In genomic region chr9:89120704-89121103, GRCh38 we compare ENCODE assay signal across 30 cellular contexts. TPM values are rescaled to one million over a fixed set of nuclear protein-coding genes. Genes with fewer than 3 reads are reported as not detected.
"Had no signal": no experiment of that assay in that cellular context is flagged by ENCODE, and none has a peak within 500 bp of the region (broad histone marks: within the 10 kb centered on the region; RNA-seq: fewer than 3 reads in every experiment).

No MANE protein-coding gene starts in this region.

- ATAC-seq: activated T-cell treated with anti-CD3 and anti-CD28 coated beads, Interleukin-2, amount 50 U/mL, for 72 hours; foreskin keratinocyte; gastroesophageal sphincter; heart right ventricle had no signal

- FAIRE-seq: astrocyte, bronchial epithelial cell had no signal

- H3K4me3 Mint-ChIP-seq: activated CD4-positive, alpha-beta memory T cell treated with anti-CD3 and anti-CD28 coated beads, Interleukin-2, amount 10 ng/mL, durations not matched to agents 7 days and 5 days; activated CD4-positive, alpha-beta T cell treated with anti-CD3 and anti-CD28 coated beads, Interleukin-2, amount 10 ng/mL, durations not matched to agents 7 days and 5 days; activated naive CD8-positive, alpha-beta T cell; activated T-cell treated with anti-CD3 and anti-CD28 coated beads, Interleukin-2, amount 50 U/mL, for 24 hours; activated T-cell treated with anti-CD3 and anti-CD28 coated beads, Interleukin-2, amount 50 U/mL, for 72 hours; central memory CD8-positive, alpha-beta T cell; dendritic cell treated with granulocyte-macrophage colony-stimulating factor and Interleukin-4, amounts not matched to agents 40 ng/mL and 50 ng/mL, for 4 days; endodermal cell had no signal

- DNase-seq: activated CD4-positive, alpha-beta memory T cell treated with anti-CD3 and anti-CD28 coated beads, Interleukin-2, amount 10 ng/mL, durations not matched to agents 7 days and 5 days; activated CD4-positive, alpha-beta T cell treated with anti-CD3 and anti-CD28 coated beads for 1 hour; activated CD4-positive, alpha-beta T cell treated with anti-CD3 and anti-CD28 coated beads for 4 hours; activated CD4-positive, alpha-beta T cell treated with anti-CD3 and anti-CD28 coated beads, Interleukin-2, amount 10 ng/mL, durations not matched to agents 7 days and 5 days; activated CD4-positive, alpha-beta T cell treated with anti-CD3 and anti-CD28 coated beads, Interleukin-2, amount 50 U/mL, for 4 hours; activated CD8-positive, alpha-beta memory T cell treated with anti-CD3 and anti-CD28 coated beads, Interleukin-2, amount 50 U/mL, for 48 hours; activated effector memory CD4-positive, alpha-beta T cell treated with Interleukin-2 at 50 U/mL for 16 hours; activated gamma-delta T cell treated with Interleukin-2 at 50 U/mL for 16 hours; activated naive CD4-positive, alpha-beta T cell treated with anti-CD3 and anti-CD28 coated beads, Interleukin-2, amount 50 U/mL, for 16 hours; activated naive CD4-positive, alpha-beta T cell treated with Interleukin-2 at 50 U/mL for 16 hours; activated T-cell treated with anti-CD3 and anti-CD28 coated beads for 4 hours; activated T-cell treated with anti-CD3 and anti-CD28 coated beads, Interleukin-2, amount 50 U/mL, for 24 hours; activated T-cell treated with anti-CD3 and anti-CD28 coated beads, Interleukin-2, amount 50 U/mL, for 72 hours; amniotic stem cell; anterior cingulate cortex; brain microvascular endothelial cell; dorsolateral prefrontal cortex; effector memory CD4-positive, alpha-beta T cell; endodermal cell; erythroblast; foreskin keratinocyte; heart right ventricle; T-helper 2 cell had no signal

- H3K9me3 Mint-ChIP-seq: activated CD4-positive, alpha-beta T cell treated with anti-CD3 and anti-CD28 coated beads, Interleukin-2, amount 10 ng/mL, durations not matched to agents 7 days and 5 days; central memory CD8-positive, alpha-beta T cell; dendritic cell treated with granulocyte-macrophage colony-stimulating factor and Interleukin-4, amounts not matched to agents 40 ng/mL and 50 ng/mL, for 4 days had no signal

- H3K4me1 Mint-ChIP-seq: activated CD4-positive, alpha-beta memory T cell treated with anti-CD3 and anti-CD28 coated beads, Interleukin-2, amount 10 ng/mL, durations not matched to agents 7 days and 5 days; activated CD4-positive, alpha-beta T cell treated with anti-CD3 and anti-CD28 coated beads, Interleukin-2, amount 10 ng/mL, durations not matched to agents 7 days and 5 days; central memory CD8-positive, alpha-beta T cell; endodermal cell had no signal

- H3K27ac Mint-ChIP-seq: activated CD4-positive, alpha-beta memory T cell treated with anti-CD3 and anti-CD28 coated beads, Interleukin-2, amount 10 ng/mL, durations not matched to agents 7 days and 5 days; activated CD4-positive, alpha-beta T cell treated with anti-CD3 and anti-CD28 coated beads, Interleukin-2, amount 10 ng/mL, durations not matched to agents 7 days and 5 days; activated naive CD8-positive, alpha-beta T cell; activated T-cell treated with anti-CD3 and anti-CD28 coated beads, Interleukin-2, amount 50 U/mL, for 24 hours; activated T-cell treated with anti-CD3 and anti-CD28 coated beads, Interleukin-2, amount 50 U/mL, for 72 hours; dendritic cell treated with granulocyte-macrophage colony-stimulating factor and Interleukin-4, amounts not matched to agents 40 ng/mL and 50 ng/mL, for 4 days; endodermal cell had no signal

RNA-seq across cellular contexts. Expression of gene SHC3, which starts 57.9 kb away (rescaled TPM):
- total RNA-seq: activated CD4-positive, alpha-beta memory T cell treated with anti-CD3 and anti-CD28 coated beads, Interleukin-2, amount 10 ng/mL, durations not matched to agents 7 days and 5 days; activated CD4-positive, alpha-beta T cell treated with anti-CD3 and anti-CD28 coated beads, Interleukin-2, amount 10 ng/mL, durations not matched to agents 7 days and 5 days; activated T-cell treated with anti-CD3 and anti-CD28 coated beads, Interleukin-2, amount 50 U/mL, for 72 hours; T-helper 1 cell treated with Interleukin-12 subunit alpha and Interleukin-12 subunit beta and Interleukin-4 antibody, amounts not matched to agents 30 ng/mL and 1 ng/mL, for 36 hours had no signal
